Comparison of ENCODE assay signal across 17 cellular contexts in the genomic region with DNA sequence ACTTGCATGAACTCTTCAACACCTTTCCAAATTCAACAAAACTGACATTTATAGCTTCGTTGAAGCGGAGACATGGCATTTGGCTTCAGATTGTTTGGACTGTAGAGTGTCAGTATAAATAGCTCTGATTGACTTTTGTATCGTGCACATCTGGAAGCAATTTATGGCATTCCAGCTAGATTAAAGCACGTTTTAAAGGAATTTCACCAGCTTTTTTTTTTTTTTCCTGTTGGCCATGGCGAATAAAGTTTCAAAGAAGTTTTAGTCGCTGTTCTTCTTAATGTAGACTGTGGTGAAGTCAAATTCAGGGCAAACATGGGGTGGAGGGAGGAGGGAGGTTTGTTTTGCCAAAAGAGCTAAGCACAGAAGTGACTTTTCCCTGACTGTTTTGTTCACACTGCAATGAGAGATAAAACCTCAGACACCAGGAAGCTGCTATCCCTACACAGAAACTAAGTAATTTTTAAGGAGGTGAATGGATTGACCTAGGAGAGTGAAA.
DNase-seq lines count a peak whose midpoint lies in the region; ATAC-seq and TF ChIP-seq lines count a peak whose summit lies in the region.
"Had no signal": no experiment of that assay in that cellular context is flagged by ENCODE, and none has a peak within 500 bp of the region (broad histone marks: within the 10 kb centered on the region; RNA-seq: fewer than 3 reads in every experiment).

No MANE protein-coding gene starts in this region.

- no peaks in the 10 kb centered on the region for H3K36me3 Mint-ChIP-seq in effector memory CD8-positive, alpha-beta T cell (ENCODE audit: insufficient read depth)
- H3K36me3 Mint-ChIP-seq: stimulated activated memory B cell treated with anti-CD40 and anti-IgM and Interleukin-4, amounts not matched to agents 10 μg/mL and 1 μg/mL and 100 μg/mL, for 72 hours had no signal

- DNase-seq in DMS79 treated with DMSO at 0.1 percent for 48 hours (lab: John Stamatoyannopoulos, UW) (peak; percentile 2), DMS79 (lab: John Stamatoyannopoulos, UW) (no peak), astrocyte of the hippocampus (ENCODE audit: low read depth, low spot score) (peak; percentile 48), left ventricle myocardium superior (no peak), tibial artery (no peak), iPS-NIHi7 (ENCODE audit: extremely low spot score) (no peak)
- DNase-seq in effector memory CD8-positive, alpha-beta T cell: no peak
- DNase-seq: activated CD4-positive, alpha-beta T cell treated with anti-CD3 and anti-CD28 coated beads for 36 hours; activated T-cell treated with anti-CD3 and anti-CD28 coated beads, Interleukin-2, amount 50 U/mL, for 1 hour; COR-L47; Karpas-422; NCI-H524 treated with DMSO at 0.1 percent for 48 hours; T-helper 17 cell had no signal

- H3K4me1 ChIP-seq in tibial artery: peaks cover 0 to 43% (median 24%) of the 10 kb centered on the region in 4 donors

- H3K4me3 Mint-ChIP-seq in effector memory CD8-positive, alpha-beta T cell: no peak overlapping the region
- H3K4me3 Mint-ChIP-seq: activated CD4-positive, alpha-beta T cell treated with anti-CD3 and anti-CD28 coated beads for 36 hours; stimulated activated memory B cell treated with anti-CD40 and anti-IgM and Interleukin-4, amounts not matched to agents 10 μg/mL and 1 μg/mL and 100 μg/mL, for 72 hours; T-helper 17 cell had no signal

- H3K36me3 ChIP-seq in tibial artery: no peaks in the 10 kb centered on the region

- H3K27ac Mint-ChIP-seq in effector memory CD8-positive, alpha-beta T cell: no peak overlapping the region
- H3K27ac Mint-ChIP-seq: activated CD4-positive, alpha-beta T cell treated with anti-CD3 and anti-CD28 coated beads for 36 hours; stimulated activated memory B cell treated with anti-CD40 and anti-IgM and Interleukin-4, amounts not matched to agents 10 μg/mL and 1 μg/mL and 100 μg/mL, for 72 hours; T-helper 17 cell had no signal

- no peaks in the 10 kb centered on the region for H3K27me3 ChIP-seq in tibial artery

- H3K9me3 ChIP-seq in tibial artery: no peaks in the 10 kb centered on the region

- no peaks in the 10 kb centered on the region for H3K4me1 Mint-ChIP-seq in effector memory CD8-positive, alpha-beta T cell (ENCODE audit: low read depth in 2 of 2)
- H3K4me1 Mint-ChIP-seq: activated CD4-positive, alpha-beta T cell treated with anti-CD3 and anti-CD28 coated beads for 36 hours; stimulated activated memory B cell treated with anti-CD40 and anti-IgM and Interleukin-4, amounts not matched to agents 10 μg/mL and 1 μg/mL and 100 μg/mL, for 72 hours; T-helper 17 cell had no signal

- TF ChIP-seq CTCF in tibial artery (IDR thresholded peaks at IDR 0.05): no peak

- peak; percentile 65 for ATAC-seq in left ventricle myocardium superior
- no peak for ATAC-seq in GM21529 (IDR thresholded peaks at IDR 0.05; ENCODE audit: unreplicated experiment)
- no peak for ATAC-seq in effector memory CD8-positive, alpha-beta T cell (replicated peaks)
- ATAC-seq: activated CD4-positive, alpha-beta T cell treated with anti-CD3 and anti-CD28 coated beads for 36 hours; stimulated activated memory B cell treated with anti-CD40 and anti-IgM and Interleukin-4, amounts not matched to agents 10 μg/mL and 1 μg/mL and 100 μg/mL, for 72 hours; T-helper 17 cell had no signal

- peaks cover 0 to 2% of the 10 kb centered on the region in 2 donors for H3K9me3 Mint-ChIP-seq in effector memory CD8-positive, alpha-beta T cell

- H3K4me3 ChIP-seq in tibial artery: no peak overlapping the region

- intact Hi-C loops in left ventricle myocardium superior (cut with micrococcal nuclease) (loop anchor here (10.0 kb wide), 1 partner anchor 388 kb away; a partner anchor contains a TSS), tibial artery (cut with DNase I; ENCODE audit: low total_unique reads) (loop anchor here (10.0 kb wide), 1 partner anchor 538 kb away; no protein-coding TSS in a partner anchor)

- peak overlapping the region; percentile 51 to 53 for H3K27ac ChIP-seq in tibial artery
- H3K27ac ChIP-seq: 22Rv1, HL-60 had no signal

- no peaks in the 10 kb centered on the region for H3K27me3 Mint-ChIP-seq in effector memory CD8-positive, alpha-beta T cell
- H3K27me3 Mint-ChIP-seq: activated CD4-positive, alpha-beta T cell treated with anti-CD3 and anti-CD28 coated beads for 36 hours; stimulated activated memory B cell treated with anti-CD40 and anti-IgM and Interleukin-4, amounts not matched to agents 10 μg/mL and 1 μg/mL and 100 μg/mL, for 72 hours; T-helper 17 cell had no signal

Comparison
In these comparisons a context has a peak if more than half of its experiments do, and no peak if none do; other contexts are left out.
1. DNase-seq: peak in DMS79 treated with DMSO at 0.1 percent for 48 hours (single experiment) and astrocyte of the hippocampus (single experiment); none in DMS79 (single experiment), left ventricle myocardium superior (single experiment), tibial artery (0 of 2), iPS-NIHi7 (single experiment) and effector memory CD8-positive, alpha-beta T cell (0 of 3).